1 cellular context compared by ENCODE assay signal in genomic region chr6:33744001-33744848, GRCh38.
TF ChIP-seq lines count a peak whose summit lies in the region.

No MANE protein-coding gene starts in this region.

TF ChIP-seq in liver, 16 proteins besides CTCF, POLR2A, EP300 and RAD21 (continued from another document):
- TF ChIP-seq ATF3 (IDR thresholded peaks at IDR 0.05) = no peak
- peak; percentile 66 to 78 for TF ChIP-seq RXRA (IDR thresholded peaks at IDR 0.05)
- TF ChIP-seq NR2F2 (IDR thresholded peaks at IDR 0.05) = no peak
- peak; percentile 49 for TF ChIP-seq MAX (IDR thresholded peaks at IDR 0.05)
